1 cellular context compared by ENCODE assay signal in genomic region chr20:56385130-56385529, GRCh38.
A peak's percentile ranks its signal among the peaks of the same experiment; 100 is the strongest.
TF ChIP-seq lines count a peak whose summit lies in the region.

No MANE protein-coding gene starts in this region.

TF ChIP-seq in K562, 482 proteins besides CTCF, POLR2A, EP300 and RAD21:
- TF ChIP-seq ZKSCAN8 (CRISPR knock-in tag; IDR thresholded peaks at IDR 0.05), result peak; percentile 36; the same call in 1 of the 2 replicates
- TF ChIP-seq MEF2A (IDR thresholded peaks at IDR 0.05; ENCODE audit: control insufficient read depth, low read depth, low read length), result no peak
